In the genomic region with DNA sequence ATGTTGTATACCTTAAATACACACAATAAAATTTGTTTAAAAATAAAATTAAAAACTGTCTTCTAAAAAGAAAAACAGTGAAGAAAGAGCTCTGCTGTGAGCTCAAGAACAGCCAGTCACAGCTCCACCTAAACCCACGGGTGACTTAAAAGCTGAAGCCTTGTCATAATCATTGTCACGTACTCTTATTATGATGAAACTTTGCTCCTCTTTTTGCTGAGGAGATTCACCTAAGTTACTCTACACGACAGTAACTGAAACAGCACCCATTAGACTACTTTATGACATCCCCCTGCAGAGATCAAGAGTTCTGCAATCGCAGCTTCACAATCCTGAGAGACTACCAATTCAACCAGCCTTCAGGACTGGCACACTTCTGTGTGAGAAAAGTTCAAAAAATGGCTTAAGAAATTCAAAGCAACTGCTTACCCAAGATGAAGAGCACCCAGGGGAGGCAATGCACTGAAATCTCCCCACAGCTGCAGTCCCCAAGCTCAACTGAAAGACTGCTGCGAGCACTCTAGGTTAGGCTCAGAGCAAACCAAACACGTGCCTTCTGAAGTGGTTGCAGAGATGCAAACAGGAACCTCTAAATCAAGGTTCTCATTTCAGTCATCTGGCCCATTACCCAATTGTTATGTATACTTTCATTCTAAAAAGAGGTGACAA, we compare ENCODE assay signal across 8 cellular contexts. TPM values are rescaled to one million over a fixed set of nuclear protein-coding genes. Genes with fewer than 3 reads are reported as not detected.
DNase-seq lines count a peak whose midpoint lies in the region; ATAC-seq lines count a peak whose summit lies in the region.

TSS of gene JAML (minus strand) at position 500 of the 669 bp plus-strand sequence. CDS start 10,145 bp downstream, outside the sequence.

- ATAC-seq in GM18868 (IDR thresholded peaks at IDR 0.05; ENCODE audit: unreplicated experiment) = peak; percentile 49
- peak; percentile 70 for ATAC-seq in sciatic nerve

- intact Hi-C loops in sciatic nerve (cut with DNase I) = no loop called here

- DNase-seq in MV-4-11 (lab: John Stamatoyannopoulos, UW) (peak; percentile 78), sciatic nerve (ENCODE audit: low spot score) (no peak), NCI-H82 (lab: John Stamatoyannopoulos, UW) (no peak), cerebellum (ENCODE audit: low spot score) (no peak), SK-N-DZ (ENCODE audit: low spot score) (no peak), SHP77 (lab: John Stamatoyannopoulos, UW) (no peak)
- peak; percentile 57 for DNase-seq in activated effector memory CD4-positive, alpha-beta T cell treated with Interleukin-2 at 50 U/mL for 16 hours

RNA-seq across cellular contexts. Expression of gene JAML, which starts in this region (rescaled TPM):
- 20.8 TPM for total RNA-seq in sciatic nerve
- 0.45 TPM for total RNA-seq in cerebellum
- polyA plus RNA-seq in SK-N-DZ (2014; cell fraction: cytosol; rRNA removed) = not detected in 2 replicates
- not detected in 2 replicates for polyA plus RNA-seq in SK-N-DZ (2014; cell fraction: nucleus; rRNA removed)

Comparison
In these comparisons a context has a peak if more than half of its experiments do, and no peak if none do; other contexts are left out.
1. RNA of gene JAML (total RNA-seq): 20.8 TPM in sciatic nerve (single experiment); 0.45 TPM in cerebellum (single experiment); every median in the first group is over 10 times any median in the second.
2. DNase-seq: peak in MV-4-11 (single experiment) and activated effector memory CD4-positive, alpha-beta T cell treated with Interleukin-2 at 50 U/mL for 16 hours (single experiment); none in sciatic nerve (single experiment), NCI-H82 (single experiment), cerebellum (single experiment), SK-N-DZ (single experiment) and SHP77 (0 of 2).